26 cellular contexts compared by ENCODE assay signal in genomic region chr1:66311092-66311491, GRCh38.
"Had no signal": no experiment of that assay in that cellular context is flagged by ENCODE, and none has a peak within 500 bp of the region (broad histone marks: within the 10 kb centered on the region; RNA-seq: fewer than 3 reads in every experiment).

No MANE protein-coding gene starts in this region.

- H3K36me3 ChIP-seq: esophagus muscularis mucosa, left ventricle myocardium inferior, ovary, sigmoid colon, stomach, thyroid gland, upper lobe of right lung had no signal

- DNase-seq: activated B cell treated with CpG ODN at 0.5 μM for 24 hours; activated CD4-positive, alpha-beta T cell treated with anti-CD3 and anti-CD28 coated beads, Interleukin-2, amount 50 U/mL, for 1 hour; activated CD8-positive, alpha-beta T cell treated with anti-CD3 and anti-CD28 coated beads, Interleukin-2, amount 10 ng/mL, durations not matched to agents 7 days and 5 days; activated naive CD4-positive, alpha-beta T cell; activated T-cell treated with anti-CD3 and anti-CD28 coated beads for 4 hours; activated T-cell treated with anti-CD3 and anti-CD28 coated beads, Interleukin-2, amount 50 U/mL, for 72 hours; anterior cingulate cortex; glutamatergic neuron; islet precursor cell; left ventricle myocardium inferior; naive B cell; ovary; retina; sigmoid colon; stimulated activated CD4-positive, alpha-beta T cell treated with anti-CD3 and anti-CD28 coated beads, Interleukin-1b, Interleukin-23, amount 100 ng/mL, for 48 hours; stimulated activated CD4-positive, alpha-beta T cell treated with anti-CD3 and anti-CD28 coated beads, Interleukin-4, amount 100 ng/mL, for 4 hours; stimulated activated CD8-positive, alpha-beta memory T cell treated with anti-CD3 and anti-CD28 coated beads, Interleukin-4, amount 100 ng/mL, for 48 hours; stimulated activated naive B cell treated with anti-CD40 and anti-IgM and Interleukin-4, amounts not matched to agents 10 μg/mL and 1 μg/mL and 100 μg/mL, for 72 hours; stomach; T-helper 2 cell; thyroid gland; upper lobe of right lung had no signal

- H3K4me2 ChIP-seq: smooth muscle cell had no signal

- H3K27me3 ChIP-seq: esophagus muscularis mucosa, ovary, sigmoid colon, stomach, thyroid gland, upper lobe of right lung had no signal

- ATAC-seq: activated CD8-positive, alpha-beta T cell treated with anti-CD3 and anti-CD28 coated beads, Interleukin-2, amount 10 ng/mL, durations not matched to agents 7 days and 5 days; activated naive CD4-positive, alpha-beta T cell treated with anti-CD3 and anti-CD28 coated beads, Interleukin-2, amount 50 U/mL, for 72 hours; activated T-cell treated with anti-CD3 and anti-CD28 coated beads, Interleukin-2, amount 50 U/mL, for 72 hours; stimulated activated naive B cell treated with anti-CD40 and anti-IgM and Interleukin-4, amounts not matched to agents 10 μg/mL and 1 μg/mL and 100 μg/mL, for 72 hours; upper lobe of right lung had no signal

- H3K4me3 ChIP-seq: esophagus muscularis mucosa, left ventricle myocardium inferior, lung, ovary, sigmoid colon, smooth muscle cell, stomach, thyroid gland, upper lobe of right lung had no signal

- H3K4me1 ChIP-seq: esophagus muscularis mucosa, thyroid gland, upper lobe of right lung had no signal

- H3K9me3 ChIP-seq: esophagus muscularis mucosa, left ventricle myocardium inferior, ovary, sigmoid colon, stomach, thyroid gland, upper lobe of right lung had no signal

- H3K27ac ChIP-seq: esophagus muscularis mucosa, left ventricle myocardium inferior, ovary, sigmoid colon, stomach, thyroid gland, upper lobe of right lung had no signal
